In the genomic region with DNA sequence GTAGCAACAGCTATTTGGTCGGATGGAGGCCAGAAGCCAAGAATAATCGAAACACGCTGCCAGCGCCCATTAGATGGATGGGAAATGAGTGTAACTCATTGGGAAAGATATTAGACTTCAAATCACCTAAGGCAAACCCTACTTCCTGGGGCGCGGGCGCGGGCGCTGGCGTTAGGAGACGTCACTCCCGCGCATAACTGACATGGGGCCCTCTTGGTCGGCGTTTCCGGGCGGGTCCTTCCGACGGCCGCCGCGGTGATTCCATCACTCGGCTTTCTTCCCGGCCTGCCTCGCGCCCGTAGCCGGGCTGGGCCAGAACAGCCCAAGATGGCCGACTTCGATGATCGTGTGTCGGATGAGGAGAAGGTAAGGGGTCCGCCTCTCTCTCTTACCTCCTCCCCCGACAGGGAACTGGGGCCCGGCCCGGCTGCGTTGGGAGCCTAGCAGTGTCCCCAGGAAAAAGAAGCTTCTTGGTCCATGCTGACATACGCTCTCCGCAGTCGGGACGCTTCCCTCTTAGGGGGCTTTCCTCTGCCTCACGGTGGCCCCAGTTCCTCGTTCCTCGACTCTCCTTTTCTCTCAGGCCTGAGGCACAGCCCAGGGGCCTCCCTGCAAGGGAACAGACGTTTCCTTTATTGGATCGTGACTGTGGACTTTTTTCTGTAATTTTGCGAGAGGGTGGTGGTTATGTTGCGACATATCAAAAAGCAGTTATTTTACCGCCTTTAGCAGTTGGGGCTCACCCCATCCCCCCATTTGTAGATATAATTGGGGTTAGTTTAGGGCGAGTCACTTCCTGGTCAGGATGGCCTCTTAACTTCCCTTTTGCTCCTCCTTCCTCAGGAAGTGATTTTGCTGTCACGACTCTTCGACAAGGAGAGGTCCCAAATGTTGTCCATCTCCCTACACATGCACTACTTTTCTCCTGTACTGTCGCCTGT, we compare ENCODE assay signal across 8 cellular contexts. TPM values are rescaled to one million over a fixed set of nuclear protein-coding genes. Genes with fewer than 3 reads are reported as not detected.
DNase-seq lines count a peak whose midpoint lies in the region; ATAC-seq and TF ChIP-seq lines count a peak whose summit lies in the region.

A gene (plus strand): TSS at position 315 of the 941 bp plus-strand sequence. CDS start 13 bp downstream, at position 328.

- H3K9ac ChIP-seq in MM.1S (ENCODE audit: low read length): peak within 1 kb of the TSS; percentile 92
- peak within 1 kb of the TSS; percentile 92 for H3K9ac ChIP-seq in neural cell (ENCODE audit: low read length)

- TF ChIP-seq CTCF in MM.1S (IDR thresholded peaks at IDR 0.05; ENCODE audit: low read length) (no peak), neural cell (IDR thresholded peaks at IDR 0.05; ENCODE audit: poor library complexity, severe bottlenecking) (peak; percentile 28)

- H3K4me2 ChIP-seq in MM.1S (ENCODE audit: low read depth, low read length): peak within 1 kb of the TSS; percentile 78
- peak within 1 kb of the TSS; percentile 94 for H3K4me2 ChIP-seq in neural cell (ENCODE audit: low read length)

- H3K36me3 ChIP-seq in HAP-1 (replicated peaks) (no peaks in the 10 kb centered on the region), MM.1S (replicated peaks; ENCODE audit: insufficient read depth, low read length) (no peaks in the 10 kb centered on the region), neural cell (ENCODE audit: insufficient read depth, low read length) (no peaks in the 10 kb centered on the region)

- peak; percentile 40 for TF ChIP-seq EP300 in neural cell (conservative IDR thresholded peaks at IDR 0.05; ENCODE audit: poor library complexity, severe bottlenecking)

- H3K9me3 ChIP-seq in HAP-1 (no peaks in the 10 kb centered on the region), MM.1S (replicated peaks; ENCODE audit: insufficient read depth, low read length) (no peaks in the 10 kb centered on the region), neural cell (ENCODE audit: low read length) (no peaks in the 10 kb centered on the region)

- peak; percentile 94 for ATAC-seq in stimulated activated naive CD8-positive, alpha-beta T cell treated with anti-CD3 and anti-CD28 coated beads, Interleukin-15, amount 100 ng/mL, for 72 hours

- H3K4me1 Mint-ChIP-seq in stimulated activated naive CD8-positive, alpha-beta T cell treated with anti-CD3 and anti-CD28 coated beads, Interleukin-15, amount 100 ng/mL, for 72 hours: peaks cover 28% of the 10 kb centered on the region

- in situ Hi-C loops in G401 (cut with HindIII; ENCODE audit: low sequenced_read_pairs) (no loop called here), HAP-1 (cut with MboI; ENCODE audit: low sequenced_read_pairs) (loop anchor here (5.0 kb wide), 2 partner anchors 88 to 227 kb away; a partner anchor contains a TSS)

- peaks cover 50% of the 10 kb centered on the region for H3K79me2 ChIP-seq in MM.1S (ENCODE audit: low read length)
- H3K79me2 ChIP-seq in neural cell (replicated peaks; ENCODE audit: insufficient read depth, low read length): peaks cover 65% of the 10 kb centered on the region

- peak within 1 kb of the TSS; percentile 76 for H3K4me3 ChIP-seq in HAP-1
- peak within 1 kb of the TSS; percentile 85 for H3K4me3 ChIP-seq in MM.1S (ENCODE audit: low read length)
- peak within 1 kb of the TSS; percentile 80 for H3K4me3 ChIP-seq in neural cell (ENCODE audit: low read length)

- no peaks in the 10 kb centered on the region for H3K9me3 Mint-ChIP-seq in stimulated activated naive CD8-positive, alpha-beta T cell treated with anti-CD3 and anti-CD28 coated beads, Interleukin-15, amount 100 ng/mL, for 72 hours

- H2AFZ ChIP-seq in MM.1S (ENCODE audit: low read length): peak within 1 kb of the TSS; percentile 80
- peak within 1 kb of the TSS; percentile 89 for H2AFZ ChIP-seq in neural cell (ENCODE audit: low read depth, low read length)

- H3K27me3 ChIP-seq in HAP-1 (ENCODE audit: low read depth) (no peaks in the 10 kb centered on the region), MM.1S (replicated peaks; ENCODE audit: insufficient read depth, low read length) (no peaks in the 10 kb centered on the region), neural cell (ENCODE audit: insufficient read depth, low read depth, low read length) (no peaks in the 10 kb centered on the region)

- H3K4me3 Mint-ChIP-seq in stimulated activated naive CD8-positive, alpha-beta T cell treated with anti-CD3 and anti-CD28 coated beads, Interleukin-15, amount 100 ng/mL, for 72 hours: peak within 1 kb of the TSS; percentile 95 to 99

- TF ChIP-seq RAD21 in neural cell (conservative IDR thresholded peaks at IDR 0.05): no peak

- H3K27me3 Mint-ChIP-seq in stimulated activated naive CD8-positive, alpha-beta T cell treated with anti-CD3 and anti-CD28 coated beads, Interleukin-15, amount 100 ng/mL, for 72 hours: no peaks in the 10 kb centered on the region

- no peaks in the 10 kb centered on the region for H4K20me1 ChIP-seq in MM.1S (ENCODE audit: insufficient read depth, low read length)
- H4K20me1 ChIP-seq in neural cell (ENCODE audit: insufficient read depth): no peaks in the 10 kb centered on the region

- DNase-seq in G401 (ENCODE audit: low spot score) (peak; percentile 90), HAP-1 (ENCODE audit: low spot score in 2 of 2) (peak; percentile 79 to 90), MM.1S (peak; percentile 67), SHP77 treated with DMSO at 0.1 percent for 48 hours (lab: John Stamatoyannopoulos, UW) (peak; percentile 51), fibroblast of the conjunctiva (ENCODE audit: low read depth) (peak; percentile 86)
- peak; percentile 97 for DNase-seq in activated effector memory CD4-positive, alpha-beta T cell treated with anti-CD3 and anti-CD28 coated beads, Interleukin-2, amount 50 U/mL, for 16 hours
- DNase-seq in stimulated activated naive CD8-positive, alpha-beta T cell treated with anti-CD3 and anti-CD28 coated beads, Interleukin-15, amount 100 ng/mL, for 72 hours: peak; percentile 91 to 93

- H3K27ac ChIP-seq in MM.1S (ENCODE audit: low read length): peak within 1 kb of the TSS; percentile 91
- peak within 1 kb of the TSS; percentile 97 for H3K27ac ChIP-seq in neural cell (ENCODE audit: low read length)

- H3K4me1 ChIP-seq in HAP-1 (peaks cover 28% of the 10 kb centered on the region), MM.1S (ENCODE audit: low read length) (0 out of 2 replicates have a peak, but pooled peaks cover 3% of the 10 kb centered on the region)

- peak within 1 kb of the TSS; percentile 99 to 100 for H3K27ac Mint-ChIP-seq in stimulated activated naive CD8-positive, alpha-beta T cell treated with anti-CD3 and anti-CD28 coated beads, Interleukin-15, amount 100 ng/mL, for 72 hours

- H3F3A ChIP-seq in MM.1S (ENCODE audit: insufficient read depth, low read length) (peaks cover 29% of the 10 kb centered on the region), neural cell (ENCODE audit: insufficient read depth, low read length, poor library complexity, severe bottlenecking) (no peaks in the 10 kb centered on the region)

- H3K9me2 ChIP-seq in MM.1S (replicated peaks; ENCODE audit: insufficient read depth, low read length): no peaks in the 10 kb centered on the region
- H3K9me2 ChIP-seq in neural cell (ENCODE audit: insufficient read depth, low read length): no peaks in the 10 kb centered on the region

TF ChIP-seq in neural cell, 6 proteins besides CTCF, POLR2A, EP300 and RAD21:
- TF ChIP-seq TAF1 (IDR thresholded peaks at IDR 0.05; ENCODE audit: low read depth) (peak; percentile 98), POLR2AphosphoS5 (IDR thresholded peaks at IDR 0.05) (peak; percentile 94), EZH2 (IDR thresholded peaks at IDR 0.05; ENCODE audit: borderline replicate concordance, insufficient read depth, low read length, poor library complexity, severe bottlenecking) (no peak), MXI1 (conservative IDR thresholded peaks at IDR 0.05; ENCODE audit: poor library complexity, severe bottlenecking) (no peak), SMC3 (conservative IDR thresholded peaks at IDR 0.05; ENCODE audit: poor library complexity) (peak; percentile 11)
- TF ChIP-seq, protein P1, sequence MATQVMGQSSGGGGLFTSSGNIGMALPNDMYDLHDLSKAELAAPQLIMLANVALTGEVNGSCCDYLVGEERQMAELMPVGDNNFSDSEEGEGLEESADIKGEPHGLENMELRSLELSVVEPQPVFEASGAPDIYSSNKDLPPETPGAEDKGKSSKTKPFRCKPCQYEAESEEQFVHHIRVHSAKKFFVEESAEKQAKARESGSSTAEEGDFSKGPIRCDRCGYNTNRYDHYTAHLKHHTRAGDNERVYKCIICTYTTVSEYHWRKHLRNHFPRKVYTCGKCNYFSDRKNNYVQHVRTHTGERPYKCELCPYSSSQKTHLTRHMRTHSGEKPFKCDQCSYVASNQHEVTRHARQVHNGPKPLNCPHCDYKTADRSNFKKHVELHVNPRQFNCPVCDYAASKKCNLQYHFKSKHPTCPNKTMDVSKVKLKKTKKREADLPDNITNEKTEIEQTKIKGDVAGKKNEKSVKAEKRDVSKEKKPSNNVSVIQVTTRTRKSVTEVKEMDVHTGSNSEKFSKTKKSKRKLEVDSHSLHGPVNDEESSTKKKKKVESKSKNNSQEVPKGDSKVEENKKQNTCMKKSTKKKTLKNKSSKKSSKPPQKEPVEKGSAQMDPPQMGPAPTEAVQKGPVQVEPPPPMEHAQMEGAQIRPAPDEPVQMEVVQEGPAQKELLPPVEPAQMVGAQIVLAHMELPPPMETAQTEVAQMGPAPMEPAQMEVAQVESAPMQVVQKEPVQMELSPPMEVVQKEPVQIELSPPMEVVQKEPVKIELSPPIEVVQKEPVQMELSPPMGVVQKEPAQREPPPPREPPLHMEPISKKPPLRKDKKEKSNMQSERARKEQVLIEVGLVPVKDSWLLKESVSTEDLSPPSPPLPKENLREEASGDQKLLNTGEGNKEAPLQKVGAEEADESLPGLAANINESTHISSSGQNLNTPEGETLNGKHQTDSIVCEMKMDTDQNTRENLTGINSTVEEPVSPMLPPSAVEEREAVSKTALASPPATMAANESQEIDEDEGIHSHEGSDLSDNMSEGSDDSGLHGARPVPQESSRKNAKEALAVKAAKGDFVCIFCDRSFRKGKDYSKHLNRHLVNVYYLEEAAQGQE (IDR thresholded peaks at IDR 0.05; ENCODE audit: borderline replicate concordance): peak; percentile 87

RNA-seq across cellular contexts. Expression of the gene that starts here (rescaled TPM):
- total RNA-seq in G401 (2014; rRNA removed; shearing (Covaris generic)): 243 and 371 TPM in 2 replicates
- 79.0 and 82.2 TPM in 2 replicates for polyA plus RNA-seq in neural cell
- 200 and 202 TPM in 2 replicates for polyA minus RNA-seq in neural cell

Comparison
In these comparisons a context has a peak if more than half of its experiments do, and no peak if none do; other contexts are left out.
1. Peak in every context shown above with its lines: DNase-seq, ATAC-seq, H3K4me3 ChIP-seq and H3K27ac ChIP-seq.